Comparison of ENCODE assay signal across 24 cellular contexts in the genomic region with DNA sequence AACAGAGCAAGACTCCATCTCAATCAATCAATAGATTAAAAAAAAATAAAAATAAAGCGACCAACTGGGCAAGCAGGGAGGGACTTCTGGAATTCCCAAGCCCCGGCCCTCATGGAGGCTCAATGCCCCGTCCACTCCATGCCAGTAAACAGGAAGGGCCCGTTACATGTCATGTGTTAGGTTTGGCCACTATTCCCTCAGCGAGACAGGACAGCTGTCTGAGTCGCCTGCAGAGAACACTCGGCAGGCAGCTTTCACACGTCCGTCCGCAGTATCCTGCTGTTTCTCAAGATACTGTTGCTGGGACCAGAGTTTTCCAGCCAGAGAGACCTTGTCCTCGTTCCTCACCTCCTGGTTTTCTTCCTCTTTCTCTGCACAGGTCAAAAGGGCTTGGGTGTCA.
"Had no signal": no experiment of that assay in that cellular context is flagged by ENCODE, and none has a peak within 500 bp of the region (broad histone marks: within the 10 kb centered on the region; RNA-seq: fewer than 3 reads in every experiment).

No MANE protein-coding gene starts in this region.

- H3K27ac ChIP-seq: brain microvascular endothelial cell, colonic mucosa, dorsolateral prefrontal cortex had no signal

- H3K27me3 ChIP-seq: brain microvascular endothelial cell, colonic mucosa, dorsolateral prefrontal cortex had no signal

- ATAC-seq: activated CD4-positive, alpha-beta T cell treated with anti-CD3 and anti-CD28 coated beads for 36 hours; activated naive CD4-positive, alpha-beta T cell treated with anti-CD3 and anti-CD28 coated beads, Interleukin-2, amount 50 U/mL, for 72 hours; activated T-cell treated with anti-CD3 and anti-CD28 coated beads, Interleukin-2, amount 50 U/mL, for 72 hours; esophagus mucosa had no signal

- DNase-seq: activated CD4-positive, alpha-beta memory T cell treated with anti-CD3 and anti-CD28 coated beads, Interleukin-2, amount 10 ng/mL, durations not matched to agents 7 days and 5 days; activated CD4-positive, alpha-beta T cell treated with anti-CD3 and anti-CD28 coated beads for 36 hours; activated CD4-positive, alpha-beta T cell treated with anti-CD3 and anti-CD28 coated beads, Interleukin-2, amount 10 ng/mL, durations not matched to agents 7 days and 5 days; activated CD4-positive, alpha-beta T cell treated with anti-CD3 and anti-CD28 coated beads, Interleukin-2, amount 50 U/mL, for 4 hours; activated CD4-positive, CD25-positive, alpha-beta regulatory T cell; activated CD4-positive, CD25-positive, alpha-beta regulatory T cell treated with anti-CD3 and anti-CD28 coated beads, Interleukin-2, amount 50 U/mL, for 72 hours; activated CD8-positive, alpha-beta memory T cell treated with anti-CD3 and anti-CD28 coated beads, Interleukin-2, amount 50 U/mL, for 48 hours; activated gamma-delta T cell; activated naive CD4-positive, alpha-beta T cell; activated naive CD4-positive, alpha-beta T cell treated with anti-CD3 and anti-CD28 coated beads, Interleukin-2, amount 10 ng/mL, durations not matched to agents 7 days and 5 days; activated naive CD8-positive, alpha-beta T cell treated with anti-CD3 and anti-CD28 coated beads, Interleukin-2, amount 10 ng/mL, durations not matched to agents 7 days and 5 days; activated T-cell treated with anti-CD3 and anti-CD28 coated beads for 4 hours; activated T-cell treated with anti-CD3 and anti-CD28 coated beads, Interleukin-2, amount 50 U/mL, for 24 hours; activated T-cell treated with anti-CD3 and anti-CD28 coated beads, Interleukin-2, amount 50 U/mL, for 72 hours; anterior cingulate cortex; brain microvascular endothelial cell; caudate nucleus; colonic mucosa; dorsolateral prefrontal cortex; effector memory CD4-positive, alpha-beta T cell; endodermal cell; T-helper 2 cell had no signal

- H3K4me1 ChIP-seq: colonic mucosa had no signal

- H3K4me3 ChIP-seq: colonic mucosa, dorsolateral prefrontal cortex had no signal

- H3K9me3 ChIP-seq: colonic mucosa had no signal

- H3K36me3 ChIP-seq: colonic mucosa had no signal
